ENCODE assay signal across 10 cellular contexts in the genomic region with DNA sequence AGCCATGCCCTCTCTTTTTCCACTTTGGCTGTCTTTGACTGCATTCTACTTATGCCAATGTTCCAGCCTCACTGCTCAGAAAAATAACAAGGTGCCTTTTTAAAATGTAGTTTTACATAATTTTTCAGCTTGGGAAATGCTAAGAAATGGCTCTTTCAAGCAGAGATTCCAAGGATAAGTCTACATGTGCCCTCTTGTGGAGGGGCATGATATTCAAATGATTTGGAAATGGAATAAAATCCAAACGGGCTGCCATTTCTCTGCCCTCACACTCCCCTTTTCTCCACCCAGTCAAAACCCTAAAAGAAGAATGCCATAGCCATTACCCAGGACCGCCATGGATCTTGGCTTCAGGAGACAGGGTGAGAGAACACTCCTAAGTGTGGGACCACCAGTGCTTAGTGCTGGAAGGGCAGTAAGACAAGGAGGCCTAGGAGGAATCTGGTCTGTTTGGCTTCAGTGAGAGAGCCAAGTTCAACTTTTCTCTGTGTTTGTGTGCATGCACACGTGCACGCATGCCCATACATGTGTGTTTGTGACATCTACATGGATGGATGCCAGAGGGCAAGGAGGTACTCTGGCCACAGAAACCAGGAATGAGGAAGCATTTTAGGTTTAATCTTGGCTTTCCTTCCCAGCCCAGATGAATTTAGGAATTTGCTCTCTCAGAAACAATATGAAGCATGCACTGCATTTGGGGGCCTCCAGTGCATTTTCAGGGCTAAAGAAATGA.
DNase-seq lines count a peak whose midpoint lies in the region; ATAC-seq and TF ChIP-seq lines count a peak whose summit lies in the region.
"Had no signal": no experiment of that assay in that cellular context is flagged by ENCODE, and none has a peak within 500 bp of the region (broad histone marks: within the 10 kb centered on the region; RNA-seq: fewer than 3 reads in every experiment).

No MANE protein-coding gene starts in this region.

- peak; percentile 41 for TF ChIP-seq CTCF in choroid plexus epithelial cell (conservative IDR thresholded peaks at IDR 0.05; ENCODE audit: low read depth, low read length)

- ATAC-seq in GM18861 (IDR thresholded peaks at IDR 0.05; ENCODE audit: unreplicated experiment) = no peak

- DNase-seq in COR-L47 (lab: John Stamatoyannopoulos, UW) = peak; percentile 20
- DNase-seq in M059J (ENCODE audit: low read depth) = peak; percentile 30
- peak; percentile 18 for DNase-seq in choroid plexus epithelial cell (ENCODE audit: low read depth)
- DNase-seq in myocyte (ENCODE audit: low read depth) = peak; percentile 41
- no peak for DNase-seq in HuH-7 (ENCODE audit: low spot score)
- no peak for DNase-seq in NCI-H226
- DNase-seq in UCSD-AML1 (lab: John Stamatoyannopoulos, UW; ENCODE audit: unreplicated experiment) = no peak
- DNase-seq: activated CD8-positive, alpha-beta memory T cell treated with anti-CD3 and anti-CD28 coated beads, Interleukin-2, amount 50 U/mL, for 4 hours; testis had no signal

- H3K4me3 ChIP-seq in choroid plexus epithelial cell (ENCODE audit: low read depth, low read length) = no peak overlapping the region
- H3K4me3 ChIP-seq: testis had no signal

Comparison
In these comparisons a context has a peak if more than half of its experiments do, and no peak if none do; other contexts are left out.
1. DNase-seq: peak in COR-L47 (single experiment), M059J (single experiment), choroid plexus epithelial cell (single experiment) and myocyte (single experiment); none in HuH-7 (single experiment), NCI-H226 (single experiment) and UCSD-AML1 (single experiment).